ENCODE assay signal across 19 cellular contexts in genomic region chr12:103813949-103814348, GRCh38. TPM values are rescaled to one million over a fixed set of nuclear protein-coding genes. Genes with fewer than 3 reads are reported as not detected.
A peak's percentile ranks its signal among the peaks of the same experiment; 100 is the strongest.
DNase-seq lines count a peak whose midpoint lies in the region; ATAC-seq and TF ChIP-seq lines count a peak whose summit lies in the region.
"Had no signal": no experiment of that assay in that cellular context is flagged by ENCODE, and none has a peak within 500 bp of the region (broad histone marks: within the 10 kb centered on the region; RNA-seq: fewer than 3 reads in every experiment).

No MANE protein-coding gene starts in this region.

- H3K4me1 ChIP-seq in SK-N-SH (ENCODE audit: control insufficient read depth in 1 of 2, insufficient read depth in 2 of 2, low read depth in 1 of 2, low read length in 1 of 2): peaks cover 0 to 29% of the 10 kb centered on the region in 2 experiments
- peaks cover 5 to 30% of the 10 kb centered on the region in 2 donors for H3K4me1 ChIP-seq in ascending aorta
- H3K4me1 ChIP-seq in gastroesophageal sphincter: peaks cover 0 to 82% (median 5%) of the 10 kb centered on the region in 3 donors
- peaks cover 4 to 9% of the 10 kb centered on the region in 2 donors for H3K4me1 ChIP-seq in gastrocnemius medialis
- no peaks in the 10 kb centered on the region for H3K4me1 ChIP-seq in HAP-1

- 92% methylated on average over 4 of the region's 4 CpGs for WGBS in SK-N-SH (ENCODE audit: low lambda C conversion rate)
- WGBS in gastroesophageal sphincter (ENCODE audit: low coverage in 1 of 2), 2 donors: 61 to 68% methylated on average over 4 of the region's 4 CpGs

- TF ChIP-seq POLR2A in gastroesophageal sphincter (IDR thresholded peaks at IDR 0.05) (no peak), gastrocnemius medialis (IDR thresholded peaks at IDR 0.05) (no peak)

- TF ChIP-seq EP300 in SK-N-SH (IDR thresholded peaks at IDR 0.05; ENCODE audit: borderline replicate concordance in 1 of 2, low read depth in 1 of 2, low read length in 1 of 2) (no peak), gastroesophageal sphincter (IDR thresholded peaks at IDR 0.05) (no peak)

- no peak for TF ChIP-seq RAD21 in SK-N-SH (IDR thresholded peaks at IDR 0.05; ENCODE audit: low read length)

- H3K4me2 ChIP-seq in SK-N-SH: peak overlapping the region; percentile 1; the same call in 1 of the 2 replicates
- H3K4me2 ChIP-seq: GM23338 had no signal

- H3K9me3 ChIP-seq in SK-N-SH (no peaks in the 10 kb centered on the region), ascending aorta (no peaks in the 10 kb centered on the region), gastroesophageal sphincter (no peaks in the 10 kb centered on the region), gastrocnemius medialis (no peaks in the 10 kb centered on the region), HAP-1 (no peaks in the 10 kb centered on the region)

- intact Hi-C loops in ascending aorta (cut with DNase I): no loop called here
- intact Hi-C loops in gastrocnemius medialis (cut with DNase I; ENCODE audit: low total_unique reads): no loop called here

- no peak overlapping the region for H3K9ac ChIP-seq in SK-N-SH

- H3K4me3 ChIP-seq in SK-N-SH (ENCODE audit: low read depth in 2 of 2, low read length in 1 of 2) (no peak overlapping the region), ascending aorta (no peak overlapping the region), gastroesophageal sphincter (no peak overlapping the region), gastrocnemius medialis (no peak overlapping the region), HAP-1 (no peak overlapping the region)
- H3K4me3 ChIP-seq: GM23338 had no signal

- H3K36me3 ChIP-seq in SK-N-SH (replicated peaks in 1 of 2; ENCODE audit: control insufficient read depth in 1 of 2, insufficient read depth in 2 of 2, low read length in 1 of 2) (peaks cover 7 to 28% of the 10 kb centered on the region in 2 experiments), ascending aorta (peaks cover 22 to 31% of the 10 kb centered on the region in 2 donors), gastroesophageal sphincter (peaks cover 0 to 61% of the 10 kb centered on the region in 2 donors), gastrocnemius medialis (no peaks in the 10 kb centered on the region), HAP-1 (replicated peaks) (peaks cover 17% of the 10 kb centered on the region)

- TF ChIP-seq CTCF in SK-N-SH (IDR thresholded peaks at IDR 0.05) (no peak), ascending aorta (IDR thresholded peaks at IDR 0.05) (no peak), gastroesophageal sphincter (IDR thresholded peaks at IDR 0.05) (no peak), gastrocnemius medialis (IDR thresholded peaks at IDR 0.05 in 4 of 5, conservative IDR thresholded peaks at IDR 0.05 in 1 of 5) (no peak)

- H3F3A ChIP-seq in SK-N-SH (replicated peaks; ENCODE audit: insufficient read depth): peaks cover 22% of the 10 kb centered on the region

- in situ Hi-C loops in gastrocnemius medialis (cut with MboI; ENCODE audit: low sequenced_read_pairs in 4 of 4) (no loop called here), HAP-1 (cut with MboI; ENCODE audit: low sequenced_read_pairs) (no loop called here)

- H3K27me3 ChIP-seq in SK-N-SH (ENCODE audit: insufficient read depth) (no peaks in the 10 kb centered on the region), ascending aorta (no peaks in the 10 kb centered on the region), gastroesophageal sphincter (no peaks in the 10 kb centered on the region), gastrocnemius medialis (no peaks in the 10 kb centered on the region), HAP-1 (ENCODE audit: low read depth) (no peaks in the 10 kb centered on the region)

- H3K27ac ChIP-seq in SK-N-SH (ENCODE audit: low read depth in 2 of 2, low read length in 1 of 2) (peak overlapping the region; percentile 38 to 63; a peak in 2 of 4 replicates), ascending aorta (peak overlapping the region; percentile 17 to 28), gastroesophageal sphincter (peak overlapping the region in 2 of 4 donors; percentile 5 to 20), gastrocnemius medialis (no peak overlapping the region)

- POLR2A ChIA-PET in SK-N-SH (lab: Yijun Ruan, JAX): no interaction called here

- no peaks in the 10 kb centered on the region for H4K20me1 ChIP-seq in SK-N-SH (ENCODE audit: insufficient read depth)

- ATAC-seq in gastroesophageal sphincter (peak; percentile 13), gastrocnemius medialis (peak; percentile 41 to 53), GM18517 (IDR thresholded peaks at IDR 0.05; ENCODE audit: unreplicated experiment) (no peak), GM21737 (IDR thresholded peaks at IDR 0.05; ENCODE audit: unreplicated experiment) (no peak)
- ATAC-seq: GM23338, Panc1 had no signal

- CTCF ChIA-PET in SK-N-SH (lab: Yijun Ruan, JAX): interaction anchor here (1.1 kb wide), 1 partner anchor 14 kb away, joined by 4 read pairs; no protein-coding TSS in a partner anchor

- H2AFZ ChIP-seq in SK-N-SH (ENCODE audit: low read depth): no peak overlapping the region
- H2AFZ ChIP-seq: GM23338 had no signal

- no peaks in the 10 kb centered on the region for H3K9me2 ChIP-seq in SK-N-SH

- peaks cover 48% of the 10 kb centered on the region for H3K79me2 ChIP-seq in SK-N-SH (ENCODE audit: insufficient read depth)

- DNase-seq in SK-N-SH (no peak), ascending aorta (ENCODE audit: low spot score in 2 of 2) (no peak), gastrocnemius medialis (no peak), HAP-1 (ENCODE audit: low spot score in 2 of 2) (no peak)
- DNase-seq: CD4-positive, alpha-beta T cell; COR-L47; HCEC 1CT; KG1; NCI-H146; NCI-H2029; NCI-H345; NCI-H524; NCI-H774; NK-92 treated with Interleukin-12 subunit alpha and Interleukin-12 subunit beta, amount 100 ng/mL, for 24 hours had no signal

TF ChIP-seq in SK-N-SH, 30 proteins besides CTCF, POLR2A, EP300 and RAD21 (continues in another document):
- no peak for TF ChIP-seq TEAD4 (IDR thresholded peaks at IDR 0.05; ENCODE audit: borderline replicate concordance, insufficient read depth)
- no peak for TF ChIP-seq SMC3 (IDR thresholded peaks at IDR 0.05; ENCODE audit: low read depth, low read length)
- TF ChIP-seq EZH2phosphoT487 (IDR thresholded peaks at IDR 0.05; ENCODE audit: borderline replicate concordance, low read depth): no peak
- TF ChIP-seq ELF1 (IDR thresholded peaks at IDR 0.05): no peak
- TF ChIP-seq JUND (IDR thresholded peaks at IDR 0.05): no peak
- TF ChIP-seq MXI1 (IDR thresholded peaks at IDR 0.05; ENCODE audit: low read depth, low read length): no peak
- TF ChIP-seq USF2 (IDR thresholded peaks at IDR 0.05; ENCODE audit: borderline replicate concordance, low read depth, low read length): no peak
- no peak for TF ChIP-seq MEF2A (IDR thresholded peaks at IDR 0.05; ENCODE audit: borderline replicate concordance, low read depth)
- TF ChIP-seq FOXM1 (IDR thresholded peaks at IDR 0.05; ENCODE audit: low read depth): no peak
- no peak for TF ChIP-seq NFIC (IDR thresholded peaks at IDR 0.05; ENCODE audit: borderline replicate concordance)
- TF ChIP-seq REST (IDR thresholded peaks at IDR 0.05; ENCODE audit: low read depth, low read length): no peak

RNA-seq across cellular contexts. Expression of gene NT5DC3, which starts 27.1 kb away (rescaled TPM):
- polyA plus RNA-seq in SK-N-SH (2012; rRNA removed): 11.0 and 12.5 TPM in 2 replicates
- 11.2 and 11.3 TPM in 2 replicates for polyA plus RNA-seq in SK-N-SH (2012; cell fraction: cytosol; rRNA removed)
- polyA plus RNA-seq in SK-N-SH (2012; cell fraction: nucleus; rRNA removed): 20.5 and 29.5 TPM in 2 replicates
- 6.6 TPM for total RNA-seq in ascending aorta
- total RNA-seq in gastroesophageal sphincter: 100 to 1,000 TPM in 3 of 4 donors, 10 to 100 TPM in 1; 64.5 to 185 (median 131) TPM
- 10 to 100 TPM in 3 of 4 donors, 1 to 10 TPM in 1; 8.8 to 18.7 (median 13.9) TPM for total RNA-seq in gastrocnemius medialis

Comparison
In these comparisons a context has a peak if more than half of its experiments do, and no peak if none do; other contexts are left out.
1. H3K27ac ChIP-seq: peak in SK-N-SH (2 of 2) and ascending aorta (2 of 2); none in gastrocnemius medialis (0 of 4).
2. ATAC-seq: peak in gastroesophageal sphincter (single experiment) and gastrocnemius medialis (2 of 2); none in GM18517 (single experiment) and GM21737 (single experiment).